In genomic region chr5:179610109-179610902, GRCh38 we compare ENCODE assay signal across 10 cellular contexts. TPM values are rescaled to one million over a fixed set of nuclear protein-coding genes. Genes with fewer than 3 reads are reported as not detected.
DNase-seq lines count a peak whose midpoint lies in the region; ATAC-seq, FAIRE-seq and TF ChIP-seq lines count a peak whose summit lies in the region.
"Had no signal": no experiment of that assay in that cellular context is flagged by ENCODE, and none has a peak within 500 bp of the region (broad histone marks: within the 10 kb centered on the region; RNA-seq: fewer than 3 reads in every experiment).

No MANE protein-coding gene starts in this region.

- DNase-seq in RWPE1 (ENCODE audit: low spot score), result no peak
- no peak for DNase-seq in esophagus squamous epithelium (lab: John Stamatoyannopoulos, UW)
- DNase-seq in gastrocnemius medialis, result peak; percentile 57 to 89
- no peak for DNase-seq in urothelium cell line (ENCODE audit: low spot score)
- DNase-seq: activated CD4-positive, CD25-positive, alpha-beta regulatory T cell treated with anti-CD3 and anti-CD28 coated beads, Interleukin-2, amount 50 U/mL, for 72 hours; NCI-H1105 treated with DMSO at 0.1 percent for 48 hours had no signal

- H3K36me3 ChIP-seq in esophagus squamous epithelium, result peaks cover 38 to 100% (median 50%) of the 10 kb centered on the region in 3 donors
- peaks cover 14 to 86% of the 10 kb centered on the region in 2 donors for H3K36me3 ChIP-seq in gastrocnemius medialis

- in situ Hi-C loops in gastrocnemius medialis (cut with MboI; ENCODE audit: low sequenced_read_pairs in 4 of 4), result no loop called here

- H3K4me3 ChIP-seq in esophagus squamous epithelium (peak overlapping the region in 1 of 4 donors; percentile 5), gastrocnemius medialis (peak overlapping the region in 2 of 4 donors; percentile 15 to 18)

- FAIRE-seq in urothelium cell line (lab: Jason Lieb, UNC), result no peak
- FAIRE-seq: bronchial epithelial cell had no signal

- H3K27me3 ChIP-seq in esophagus squamous epithelium (no peaks in the 10 kb centered on the region), gastrocnemius medialis (no peaks in the 10 kb centered on the region)

- no peak for TF ChIP-seq CTCF in RWPE1 (conservative IDR thresholded peaks at IDR 0.05; ENCODE audit: low read depth)
- TF ChIP-seq CTCF in esophagus squamous epithelium (IDR thresholded peaks at IDR 0.05), result no peak
- no peak for TF ChIP-seq CTCF in gastrocnemius medialis (IDR thresholded peaks at IDR 0.05 in 4 of 5, conservative IDR thresholded peaks at IDR 0.05 in 1 of 5)

- 44 to 51% methylated on average over 16 to 18 of the region's 23 CpGs for WGBS in esophagus squamous epithelium, 2 donors

- H3K9me3 ChIP-seq in esophagus squamous epithelium (no peaks in the 10 kb centered on the region), gastrocnemius medialis (no peaks in the 10 kb centered on the region)

- intact Hi-C loops in esophagus squamous epithelium (cut with DNase I) (no loop called here), gastrocnemius medialis (cut with DNase I; ENCODE audit: low total_unique reads) (no loop called here)

- ATAC-seq in gastrocnemius medialis, result peak; percentile 67 to 74
- ATAC-seq in HG02588 (IDR thresholded peaks at IDR 0.05; ENCODE audit: unreplicated experiment), result no peak
- ATAC-seq in HG03095 (IDR thresholded peaks at IDR 0.05; ENCODE audit: unreplicated experiment), result no peak

- CTCF ChIA-PET in RWPE1 (lab: Yijun Ruan, JAX), result no interaction called here

- H3K4me1 ChIP-seq in esophagus squamous epithelium, result peaks cover 22 to 98% (median 67%) of the 10 kb centered on the region in 3 donors
- H3K4me1 ChIP-seq in gastrocnemius medialis, result peaks cover 44 to 58% of the 10 kb centered on the region in 2 donors

- H3K27ac ChIP-seq in RWPE1 (peak overlapping the region; percentile 69), esophagus squamous epithelium (peak overlapping the region in 3 of 4 donors; percentile 36 to 40 (median 38)), gastrocnemius medialis (peak overlapping the region; percentile 64 to 87 (median 82))

- POLR2A ChIA-PET in RWPE1 (lab: Yijun Ruan, JAX; ENCODE audit: low non-redundant PET), result no interaction called here

- TF ChIP-seq POLR2A in GM15510 (IDR thresholded peaks at IDR 0.05; ENCODE audit: borderline replicate concordance, extremely low read depth, insufficient read length), result peak; percentile 22
- TF ChIP-seq POLR2A in esophagus squamous epithelium (IDR thresholded peaks at IDR 0.05), result peak in 1 of 4 donors; percentile 6
- no peak for TF ChIP-seq POLR2A in gastrocnemius medialis (IDR thresholded peaks at IDR 0.05)

RNA-seq across cellular contexts. Expression of gene HNRNPH1, which starts 13.2 kb away (rescaled TPM):
- 100 to 1,000 TPM; 209 to 645 (median 383) TPM for total RNA-seq in esophagus squamous epithelium
- total RNA-seq in gastrocnemius medialis, result 100 to 1,000 TPM in 3 of 4 donors, 10 to 100 TPM in 1; 72.4 to 209 (median 157) TPM

RNA-seq across cellular contexts. Expression of gene RUFY1, which starts 60.0 kb away (rescaled TPM):
- total RNA-seq in esophagus squamous epithelium (10 to 100 TPM; 27.1 to 63.8 (median 45.8) TPM), gastrocnemius medialis (10 to 100 TPM; 19.6 to 36.3 (median 26.0) TPM)

Comparison
In these comparisons a context has a peak if more than half of its experiments do, and no peak if none do; other contexts are left out.
1. DNase-seq: peak in gastrocnemius medialis (2 of 2); none in RWPE1 (single experiment), esophagus squamous epithelium (single experiment) and urothelium cell line (single experiment).
2. ATAC-seq: peak in gastrocnemius medialis (2 of 2); none in HG02588 (single experiment) and HG03095 (single experiment).
3. Peak in every context shown above with its lines, with median percentiles within 50 percentile points of each other: H3K27ac ChIP-seq.